11 cellular contexts compared by ENCODE assay signal in genomic region chr19:54100560-54100959, GRCh38. TPM values are rescaled to one million over a fixed set of nuclear protein-coding genes. Genes with fewer than 3 reads are reported as not detected.
DNase-seq lines count a peak whose midpoint lies in the region; ATAC-seq and TF ChIP-seq lines count a peak whose summit lies in the region.
"Had no signal": no experiment of that assay in that cellular context is flagged by ENCODE, and none has a peak within 500 bp of the region (broad histone marks: within the 10 kb centered on the region; RNA-seq: fewer than 3 reads in every experiment).

Gene OSCAR, minus strand, starts transcription at chr19:54100803. Its CDS starts 11 bp downstream, at chr19:54100792.

- peaks cover 4% of the 10 kb centered on the region for H3K36me3 Mint-ChIP-seq in T-helper 1 cell treated with Interleukin-12 subunit alpha and Interleukin-12 subunit beta and Interleukin-4 antibody, amounts not matched to agents 30 μg/mL and 1 μg/mL, for 36 hours (ENCODE audit: low read depth)
- peaks cover 15% of the 10 kb centered on the region for H3K36me3 Mint-ChIP-seq in central memory CD8-positive, alpha-beta T cell (ENCODE audit: insufficient read depth)
- H3K36me3 Mint-ChIP-seq in osteocyte (ENCODE audit: unreplicated experiment), result no peaks in the 10 kb centered on the region

- H3K9me3 Mint-ChIP-seq in T-helper 1 cell treated with Interleukin-12 subunit alpha and Interleukin-12 subunit beta and Interleukin-4 antibody, amounts not matched to agents 30 μg/mL and 1 μg/mL, for 36 hours, result no peaks in the 10 kb centered on the region
- H3K9me3 Mint-ChIP-seq in central memory CD8-positive, alpha-beta T cell, result no peaks in the 10 kb centered on the region
- H3K9me3 Mint-ChIP-seq in osteocyte (ENCODE audit: unreplicated experiment), result no peaks in the 10 kb centered on the region

- ATAC-seq in central memory CD8-positive, alpha-beta T cell (replicated peaks; ENCODE audit: extremely low read depth, poor library complexity, severe bottlenecking), result no peak

- peak within 1 kb of the TSS; percentile 35 for H3K4me3 Mint-ChIP-seq in T-helper 1 cell treated with Interleukin-12 subunit alpha and Interleukin-12 subunit beta and Interleukin-4 antibody, amounts not matched to agents 30 μg/mL and 1 μg/mL, for 36 hours
- H3K4me3 Mint-ChIP-seq in central memory CD8-positive, alpha-beta T cell, result peak within 1 kb of the TSS; percentile 53
- H3K4me3 Mint-ChIP-seq in osteocyte (ENCODE audit: unreplicated experiment), result peak within 1 kb of the TSS; percentile 7

- peak within 1 kb of the TSS; percentile 51 for H3K27ac Mint-ChIP-seq in T-helper 1 cell treated with Interleukin-12 subunit alpha and Interleukin-12 subunit beta and Interleukin-4 antibody, amounts not matched to agents 30 μg/mL and 1 μg/mL, for 36 hours
- peak within 1 kb of the TSS; percentile 83 for H3K27ac Mint-ChIP-seq in central memory CD8-positive, alpha-beta T cell (ENCODE audit: low read depth)
- H3K27ac Mint-ChIP-seq in osteocyte (ENCODE audit: unreplicated experiment), result no peak within 1 kb of the TSS

- peaks cover 7% of the 10 kb centered on the region for H3K27me3 Mint-ChIP-seq in T-helper 1 cell treated with Interleukin-12 subunit alpha and Interleukin-12 subunit beta and Interleukin-4 antibody, amounts not matched to agents 30 μg/mL and 1 μg/mL, for 36 hours (ENCODE audit: low read depth)
- no peaks in the 10 kb centered on the region for H3K27me3 Mint-ChIP-seq in central memory CD8-positive, alpha-beta T cell
- no peaks in the 10 kb centered on the region for H3K27me3 Mint-ChIP-seq in osteocyte (ENCODE audit: unreplicated experiment)

- TF ChIP-seq CTCF in osteocyte (IDR thresholded peaks at IDR 0.05), result no peak

- DNase-seq in T-helper 1 cell (no peak), NOMO-1 treated with DMSO at 0.1 percent for 48 hours (lab: John Stamatoyannopoulos, UW; ENCODE audit: unreplicated experiment) (peak; percentile 14), osteocyte (ENCODE audit: extremely low spot score, unreplicated experiment) (no peak), RKO (ENCODE audit: low spot score) (no peak), midbrain (lab: John Stamatoyannopoulos, UW) (no peak), iPS-NIHi11 (ENCODE audit: low spot score) (no peak)
- no peak for DNase-seq in central memory CD8-positive, alpha-beta T cell (ENCODE audit: low spot score in 2 of 2)
- DNase-seq: amniotic stem cell; NCI-H2171; stimulated activated CD4-positive, alpha-beta T cell treated with anti-CD3 and anti-CD28 coated beads, Interleukin-4, amount 100 ng/mL, for 24 hours had no signal

- H3K4me1 Mint-ChIP-seq in T-helper 1 cell treated with Interleukin-12 subunit alpha and Interleukin-12 subunit beta and Interleukin-4 antibody, amounts not matched to agents 30 μg/mL and 1 μg/mL, for 36 hours (ENCODE audit: low read depth), result peaks cover 20% of the 10 kb centered on the region
- peaks cover 34% of the 10 kb centered on the region for H3K4me1 Mint-ChIP-seq in central memory CD8-positive, alpha-beta T cell
- peaks cover 18% of the 10 kb centered on the region for H3K4me1 Mint-ChIP-seq in osteocyte (ENCODE audit: unreplicated experiment)

RNA-seq across cellular contexts. Expression of gene OSCAR, which starts in this region (rescaled TPM):
- total RNA-seq in osteocyte, result 0.32 and 0.47 TPM in 2 replicates
